11 cellular contexts compared by ENCODE assay signal in genomic region chr2:215968499-215968898, GRCh38.
"Had no signal": no experiment of that assay in that cellular context is flagged by ENCODE, and none has a peak within 500 bp of the region (broad histone marks: within the 10 kb centered on the region; RNA-seq: fewer than 3 reads in every experiment).

No MANE protein-coding gene starts in this region.

- H3K27ac Mint-ChIP-seq: activated naive CD8-positive, alpha-beta T cell; endodermal cell had no signal

- H3K27me3 Mint-ChIP-seq: activated naive CD8-positive, alpha-beta T cell had no signal

- DNase-seq: activated CD8-positive, alpha-beta memory T cell treated with anti-CD3 and anti-CD28 coated beads, Interleukin-2, amount 50 U/mL, for 48 hours; anterior cingulate cortex; dermis blood vessel endothelial cell; endodermal cell; erythroblast; retina; T1000; trophoblast cell had no signal

- H3K4me3 ChIP-seq: breast epithelium, skin epidermis had no signal

- H3K9me3 ChIP-seq: breast epithelium had no signal

- H3K36me3 ChIP-seq: breast epithelium had no signal

- H3K4me3 Mint-ChIP-seq: activated naive CD8-positive, alpha-beta T cell; endodermal cell had no signal

- H3K27me3 ChIP-seq: breast epithelium had no signal

- H3K4me1 ChIP-seq: breast epithelium had no signal
